In genomic region chr13:78228211-78228610, GRCh38 we compare ENCODE assay signal across 27 cellular contexts.
"Had no signal": no experiment of that assay in that cellular context is flagged by ENCODE, and none has a peak within 500 bp of the region (broad histone marks: within the 10 kb centered on the region; RNA-seq: fewer than 3 reads in every experiment).

No MANE protein-coding gene starts in this region.

- H3K9me3 ChIP-seq: colonic mucosa, heart right ventricle, lower lobe of right lung, ovary, psoas muscle, sigmoid colon, spleen, thoracic aorta, tibial nerve, upper lobe of right lung, uterus had no signal

- H3K27me3 ChIP-seq: colonic mucosa, heart right ventricle, ovary, sigmoid colon, spleen, tibial nerve, upper lobe of right lung, uterus had no signal

- H3K36me3 ChIP-seq: colonic mucosa, heart right ventricle, lower lobe of right lung, ovary, sigmoid colon, spleen, thoracic aorta, tibial nerve, upper lobe of right lung, uterus had no signal

- H3K4me1 ChIP-seq: colonic mucosa, heart right ventricle, lower lobe of right lung, psoas muscle, sigmoid colon, spleen, tibial nerve, upper lobe of right lung, uterus had no signal

- DNase-seq: colonic mucosa; effector CD8-positive, alpha-beta T cell; endodermal cell; foreskin melanocyte; glutamatergic neuron; heart right ventricle; hippocampal formation; left cardiac atrium; left ventricle myocardium superior; lower lobe of right lung; naive thymus-derived CD8-positive, alpha-beta T cell; nephron progenitor cell; nucleus accumbens; ovary; posterior cingulate gyrus; psoas muscle; right cardiac atrium; sigmoid colon; spleen; stimulated activated naive B cell treated with anti-CD40 and anti-IgM and Interleukin-4, amounts not matched to agents 10 μg/mL and 1 μg/mL and 100 μg/mL, for 72 hours; upper lobe of right lung; uterus had no signal

- H3K27ac ChIP-seq: colonic mucosa, epithelial cell of prostate, heart right ventricle, lower lobe of right lung, ovary, psoas muscle, sigmoid colon, skin epidermis, spleen, thoracic aorta, tibial nerve, upper lobe of right lung, uterus had no signal

- ATAC-seq: esophagus mucosa; heart right ventricle; left cardiac atrium; left ventricle myocardium superior; lower lobe of right lung; naive thymus-derived CD8-positive, alpha-beta T cell; psoas muscle; right cardiac atrium; stimulated activated naive B cell treated with anti-CD40 and anti-IgM and Interleukin-4, amounts not matched to agents 10 μg/mL and 1 μg/mL and 100 μg/mL, for 72 hours; upper lobe of right lung had no signal

- H3K4me3 ChIP-seq: colonic mucosa, heart right ventricle, lower lobe of right lung, ovary, psoas muscle, sigmoid colon, skin epidermis, spleen, thoracic aorta, tibial nerve, upper lobe of right lung, uterus had no signal
